Comparison of ENCODE assay signal across 8 cellular contexts in genomic region chr1:67850151-67850551, GRCh38. TPM values are rescaled to one million over a fixed set of nuclear protein-coding genes. Genes with fewer than 3 reads are reported as not detected.
A peak's percentile ranks its signal among the peaks of the same experiment; 100 is the strongest.
DNase-seq lines count a peak whose midpoint lies in the region; ATAC-seq, FAIRE-seq and TF ChIP-seq lines count a peak whose summit lies in the region.

No MANE protein-coding gene starts in this region.

- H3K4me3 ChIP-seq in adrenal gland (no peak overlapping the region), kidney (ENCODE audit: low read length in 2 of 2) (no peak overlapping the region), aorta (ENCODE audit: low read length in 2 of 2) (no peak overlapping the region), neuronal stem cell (ENCODE audit: low read length in 2 of 2) (no peak overlapping the region)

- intact Hi-C loops in adrenal gland (cut with DNase I) (loop anchor here (5.0 to 10.0 kb wide), 4 partner anchors 162 to 492 kb away; no protein-coding TSS in a partner anchor), kidney (cut with DNase I) (loop anchor here (10.0 kb wide), 1 partner anchor 255 kb away; no protein-coding TSS in a partner anchor), aorta (cut with DNase I) (loop anchor here (5.0 to 10.0 kb wide), 5 partner anchors 165 to 318 kb away; partner anchors contain the start of gene DIRAS3 (in 2 of the 2))

- H3K23ac ChIP-seq in neuronal stem cell (ENCODE audit: low read depth, low read length, poor library complexity), result no peak overlapping the region

- H2AFZ ChIP-seq in neuronal stem cell (ENCODE audit: low read length), result no peak overlapping the region

- FAIRE-seq in kidney (lab: Jason Lieb, UNC), result no peak

- peak; percentile 55 to 73 (median 58) for TF ChIP-seq CTCF in adrenal gland (IDR thresholded peaks at IDR 0.05)
- peak; percentile 33 for TF ChIP-seq CTCF in kidney (IDR thresholded peaks at IDR 0.05; ENCODE audit: borderline replicate concordance, extremely low read depth, insufficient read depth)

- H3K18ac ChIP-seq in neuronal stem cell (ENCODE audit: low read length), result no peak overlapping the region

- no peak overlapping the region for H2BK15ac ChIP-seq in neuronal stem cell (ENCODE audit: low read length)

- H2BK5ac ChIP-seq in neuronal stem cell (ENCODE audit: low read length), result no peak overlapping the region

- no peaks in the 10 kb centered on the region for H3K79me1 ChIP-seq in neuronal stem cell (ENCODE audit: low read depth, low read length)

- no peak overlapping the region for H3K4me2 ChIP-seq in neuronal stem cell (ENCODE audit: insufficient read depth, low read length, poor library complexity, severe bottlenecking)

- ATAC-seq in aorta (ENCODE audit: low FRiP score) (peak; percentile 57), HG02884 (IDR thresholded peaks at IDR 0.05; ENCODE audit: unreplicated experiment) (no peak)

- no peak overlapping the region for H2BK12ac ChIP-seq in neuronal stem cell (ENCODE audit: low read length)

- H3K4ac ChIP-seq in neuronal stem cell (ENCODE audit: low read length), result no peak overlapping the region

- TF ChIP-seq POLR2A in adrenal gland (IDR thresholded peaks at IDR 0.05), result no peak

- peaks cover 5 to 10% of the 10 kb centered on the region in 2 donors for H3K4me1 ChIP-seq in adrenal gland (replicated peaks in 1 of 2)
- H3K4me1 ChIP-seq in kidney (ENCODE audit: control insufficient read depth in 1 of 2, insufficient read depth in 1 of 2, low read depth in 1 of 2, low read length in 2 of 2), result peaks cover 4 to 7% of the 10 kb centered on the region in 2 donors
- peaks cover 2 to 3% of the 10 kb centered on the region in 2 donors for H3K4me1 ChIP-seq in aorta (ENCODE audit: control insufficient read depth in 1 of 2, insufficient read depth in 2 of 2, low read length in 2 of 2)
- peaks cover 0 to 9% of the 10 kb centered on the region in 2 donors for H3K4me1 ChIP-seq in neuronal stem cell (ENCODE audit: control insufficient read depth in 2 of 2, insufficient read depth in 1 of 2, low read depth in 1 of 2, low read length in 2 of 2)

- H3K36me3 ChIP-seq in adrenal gland (replicated peaks in 1 of 2) (no peaks in the 10 kb centered on the region), kidney (ENCODE audit: control insufficient read depth in 1 of 2, insufficient read depth in 2 of 2, low read length in 2 of 2) (no peaks in the 10 kb centered on the region), aorta (ENCODE audit: control insufficient read depth in 1 of 2, insufficient read depth in 2 of 2, low read length in 1 of 2) (no peaks in the 10 kb centered on the region), neuronal stem cell (replicated peaks in 1 of 2; ENCODE audit: control insufficient read depth in 2 of 2, insufficient read depth in 2 of 2, low read length in 2 of 2) (no peaks in the 10 kb centered on the region)

- H4K8ac ChIP-seq in neuronal stem cell (ENCODE audit: low read depth, low read length), result no peak overlapping the region

- H3K27me3 ChIP-seq in adrenal gland (no peaks in the 10 kb centered on the region), aorta (ENCODE audit: control insufficient read depth in 1 of 2, insufficient read depth in 2 of 2, low read length in 1 of 2) (no peaks in the 10 kb centered on the region), neuronal stem cell (ENCODE audit: control insufficient read depth in 3 of 3, insufficient read depth in 3 of 3, low read depth in 1 of 3, low read length in 3 of 3) (no peaks in the 10 kb centered on the region)

- DNase-seq in NCI-H524 (lab: John Stamatoyannopoulos, UW) (peak; percentile 19 to 46), NCI-H524 treated with DMSO at 0.1 percent for 48 hours (lab: John Stamatoyannopoulos, UW) (no peak), NCI-H1105 (lab: John Stamatoyannopoulos, UW) (peak; percentile 32), adrenal gland (peak in 3 of 7 donors; percentile 23 to 35 (median 23)), kidney (no peak), aorta (no peak), neuronal stem cell (ENCODE audit: low spot score) (no peak)

- no peak overlapping the region for H3K14ac ChIP-seq in neuronal stem cell (ENCODE audit: low read length)

- H4K91ac ChIP-seq in neuronal stem cell (ENCODE audit: low read depth, low read length, poor library complexity), result no peak overlapping the region

- H2BK120ac ChIP-seq in neuronal stem cell (ENCODE audit: low read depth, low read length), result no peak overlapping the region

- H3K9me3 ChIP-seq in adrenal gland (replicated peaks in 1 of 3), result no peaks in the 10 kb centered on the region
- H3K9me3 ChIP-seq in kidney (ENCODE audit: control insufficient read depth in 1 of 2, low read length in 2 of 2), result no peaks in the 10 kb centered on the region
- H3K9me3 ChIP-seq in aorta (ENCODE audit: control insufficient read depth, low read length), result no peaks in the 10 kb centered on the region
- no peaks in the 10 kb centered on the region for H3K9me3 ChIP-seq in neuronal stem cell (replicated peaks in 1 of 2; ENCODE audit: control insufficient read depth in 2 of 2, insufficient read depth in 1 of 2, low read depth in 1 of 2, low read length in 2 of 2)

- H2AK5ac ChIP-seq in neuronal stem cell (ENCODE audit: low read depth, low read length), result no peak overlapping the region

- H3K9ac ChIP-seq in kidney (ENCODE audit: low read length in 2 of 2), result no peak overlapping the region
- no peak overlapping the region for H3K9ac ChIP-seq in neuronal stem cell (ENCODE audit: low read depth, low read length, poor library complexity)

- H3K27ac ChIP-seq in adrenal gland (peak overlapping the region in 2 of 5 donors; percentile 10 to 17), kidney (ENCODE audit: low read depth in 2 of 2, low read length in 2 of 2) (peak overlapping the region in 1 of 2 donors; percentile 64), aorta (ENCODE audit: low read depth in 1 of 2, low read length in 2 of 2) (no peak overlapping the region), neuronal stem cell (replicated peaks; ENCODE audit: low read length) (no peak overlapping the region)

RNA-seq across cellular contexts. Expression of gene GNG12, which starts 16.9 kb away (rescaled TPM):
- total RNA-seq in adrenal gland, result 100 to 1,000 TPM in 1 of 8 donors, 10 to 100 TPM in 7; 75.7 to 121 (median 87.0) TPM
- 100 to 1,000 TPM in 1 of 3 donors, 10 to 100 TPM in 2; 15.3 to 102 (median 19.9) TPM for polyA plus RNA-seq in adrenal gland
- 89.3 TPM for total RNA-seq in kidney
- polyA plus RNA-seq in kidney (ENCODE audit: insufficient read depth, low read depth, low replicate concordance), result 46.1 TPM
- total RNA-seq in aorta, result 100 to 1,000 TPM; 123 to 175 TPM
- polyA plus RNA-seq in aorta, result 10 to 100 TPM; 84.9 to 96.8 TPM
- polyA plus RNA-seq in neuronal stem cell (2013, experiment 1 of 2), result 14.5 TPM
- 15.0 TPM for polyA plus RNA-seq in neuronal stem cell (2013, experiment 2 of 2)

Comparison
In these comparisons a context has a peak if more than half of its experiments do, and no peak if none do; other contexts are left out.
1. DNase-seq: peak in NCI-H524 (2 of 2) and NCI-H1105 (single experiment); none in NCI-H524 treated with DMSO at 0.1 percent for 48 hours (single experiment), kidney (single experiment), aorta (0 of 2) and neuronal stem cell (single experiment).